8 cellular contexts compared by ENCODE assay signal in genomic region chrX:20066968-20067708, GRCh38. TPM values are rescaled to one million over a fixed set of nuclear protein-coding genes. Genes with fewer than 3 reads are reported as not detected.
DNase-seq lines count a peak whose midpoint lies in the region; ATAC-seq, FAIRE-seq and TF ChIP-seq lines count a peak whose summit lies in the region.

No MANE protein-coding gene starts in this region.

- no peak overlapping the region for H2BK20ac ChIP-seq in H1 (ENCODE audit: low read length)

- H3K27ac ChIP-seq in H1 (ENCODE audit: low read depth, low read length): peak overlapping the region; percentile 20; the same call in 1 of the 2 replicates

- no peaks in the 10 kb centered on the region for H3K9me3 ChIP-seq in H1 (ENCODE audit: insufficient read depth in 2 of 2, low read depth in 1 of 2, low read length in 1 of 2)

- H4K8ac ChIP-seq in H1 (ENCODE audit: extremely low read depth, insufficient read depth, low read length): no peak overlapping the region

- H3K23ac ChIP-seq in H1 (ENCODE audit: insufficient read length): no peak overlapping the region

- no peak overlapping the region for H3K56ac ChIP-seq in H1 (replicated peaks; ENCODE audit: insufficient read length, low read depth, low read length)

- no peaks in the 10 kb centered on the region for H3K23me2 ChIP-seq in H1 (ENCODE audit: low read depth, low read length)

- ATAC-seq in GM18867 (IDR thresholded peaks at IDR 0.05; ENCODE audit: unreplicated experiment) (peak; percentile 86), HG02884 (IDR thresholded peaks at IDR 0.05; ENCODE audit: unreplicated experiment) (no peak)

- no peak overlapping the region for H2AK5ac ChIP-seq in H1 (ENCODE audit: low read depth, low read length)

- no peaks in the 10 kb centered on the region for H3K27me3 Mint-ChIP-seq in nephron (ENCODE audit: low read depth)

- TF ChIP-seq EP300 in H1 (IDR thresholded peaks at IDR 0.05; ENCODE audit: borderline replicate concordance in 1 of 2, low read depth in 2 of 2, low read length in 2 of 2): no peak

- H3K18ac ChIP-seq in H1 (ENCODE audit: extremely low read depth, low read length): no peak overlapping the region

- no peak overlapping the region for H3K4me3 ChIP-seq in H1 (ENCODE audit: extremely low read depth in 1 of 4, insufficient read depth in 2 of 4, low read depth in 3 of 4, low read length in 4 of 4)

- H4K91ac ChIP-seq in H1 (replicated peaks; ENCODE audit: insufficient read length, low read length): no peak overlapping the region

- no peak overlapping the region for H3K4me2 ChIP-seq in H1 (ENCODE audit: insufficient read depth in 1 of 2, low read depth in 2 of 2, low read length in 2 of 2)

- FAIRE-seq in H1 (lab: Jason Lieb, UNC): no peak

- no peak overlapping the region for H3K4me3 Mint-ChIP-seq in nephron

- TF ChIP-seq POLR2A in H1 (IDR thresholded peaks at IDR 0.05; ENCODE audit: control extremely low read depth in 1 of 2, low read depth in 2 of 2, low read length in 2 of 2): no peak

- peaks cover 6% of the 10 kb centered on the region for H3K9me3 Mint-ChIP-seq in nephron

- no peaks in the 10 kb centered on the region for H3K79me2 ChIP-seq in H1 (ENCODE audit: control insufficient read depth in 1 of 2, insufficient read depth in 2 of 2, low read length in 2 of 2)

- H2BK12ac ChIP-seq in H1 (ENCODE audit: low read depth, low read length): no peak overlapping the region

- POLR2A ChIA-PET in H1 (lab: Charles Lee; ENCODE audit: partially characterized antibody): interaction anchor here (1.1 kb wide), 1 partner anchor 163 kb away, joined by 3 read pairs; no protein-coding TSS in a partner anchor

- in situ Hi-C loops in Caki2 (cut with HindIII; ENCODE audit: low pct_unique_long_range_greater_than_20kb, low sequenced_read_pairs): no loop called here

- no peaks in the 10 kb centered on the region for H4K20me1 ChIP-seq in H1 (replicated peaks in 1 of 2; ENCODE audit: control insufficient read depth in 1 of 2, insufficient read depth in 2 of 2, low read length in 2 of 2)

- peaks cover 0 to 2% (median 0%) of the 10 kb centered on the region in 4 experiments; a peak in 2 of 7 replicates for H3K4me1 ChIP-seq in H1 (replicated peaks in 1 of 4; ENCODE audit: control insufficient read depth in 3 of 4, insufficient read depth in 4 of 4, low read length in 3 of 4)

- no peak overlapping the region for H3K14ac ChIP-seq in H1 (ENCODE audit: insufficient read length)

- H3K36me3 Mint-ChIP-seq in nephron (ENCODE audit: low read depth): no peaks in the 10 kb centered on the region

- H2AFZ ChIP-seq in H1 (ENCODE audit: low read length): peak overlapping the region; percentile 62; the same call in 1 of the 2 replicates

- H3K27me3 ChIP-seq in H1 (replicated peaks in 1 of 4; ENCODE audit: control insufficient read depth in 3 of 4, extremely low read depth in 1 of 4, insufficient read depth in 3 of 4, low read length in 3 of 4): no peaks in the 10 kb centered on the region

- H2BK5ac ChIP-seq in H1 (ENCODE audit: low read depth, low read length): no peak overlapping the region

- H2BK120ac ChIP-seq in H1 (replicated peaks; ENCODE audit: low read depth, low read length): no peak overlapping the region

- peak; percentile 74 for TF ChIP-seq RAD21 in H1 (IDR thresholded peaks at IDR 0.05 in 1 of 2, conservative IDR thresholded peaks at IDR 0.05 in 1 of 2; ENCODE audit: low read depth in 2 of 2, low read length in 2 of 2)

- no peak overlapping the region for H2BK15ac ChIP-seq in H1 (ENCODE audit: low read length)

- peak overlapping the region; percentile 33 to 74 (median 54) for H3K27ac Mint-ChIP-seq in nephron

- CTCF ChIA-PET in H1 (lab: Charles Lee; ENCODE audit: partially characterized antibody): interaction anchor here (0.8 to 2.7 kb wide), 18 partner anchors 9 to 327 kb away, joined by 3 to 10 read pairs (median 3); partner anchors contain the start of gene EIF1AX

- H3K36me3 ChIP-seq in H1 (ENCODE audit: control insufficient read depth in 2 of 4, insufficient read depth in 4 of 4, low read length in 3 of 4): no peaks in the 10 kb centered on the region

- H3K4me1 Mint-ChIP-seq in nephron: peaks cover 16% of the 10 kb centered on the region

- H3K9ac ChIP-seq in H1 (replicated peaks in 1 of 4; ENCODE audit: extremely low read depth in 1 of 4, low read depth in 3 of 4, low read length in 3 of 4): no peak overlapping the region

- WGBS in H1 (ENCODE audit: extremely low coverage in 1 of 2, insufficient coverage in 1 of 2, insufficient read length in 1 of 2, insufficient replicate concordance in 2 of 2, low coverage in 1 of 2, low lambda C conversion rate in 2 of 2, missing lambda C conversion rate in 1 of 2), 2 experiments: 78% methylated on average over 6 of the region's 6 CpGs; no CpG with 5 or more reads in 1 of the 2 experiments

- peak; percentile 59 for DNase-seq in Caki2 (ENCODE audit: low read depth)
- peak; percentile 75 for DNase-seq in HT-29 (ENCODE audit: low spot score)
- peak; percentile 59 for DNase-seq in RPMI8226
- no peak for DNase-seq in H1 (ENCODE audit: low read depth in 1 of 2, low spot score in 2 of 2)
- DNase-seq in OCI-M2 (lab: John Stamatoyannopoulos, UW; ENCODE audit: unreplicated experiment): no peak

- peak in 2 of 3 experiments; percentile 32 to 53; a peak in 2 of 4 replicates for TF ChIP-seq CTCF in H1 (IDR thresholded peaks at IDR 0.05; ENCODE audit: control extremely low read depth in 1 of 3, insufficient read depth in 1 of 3, low read depth in 1 of 3, low read length in 3 of 3)
- TF ChIP-seq CTCF in nephron (IDR thresholded peaks at IDR 0.05; ENCODE audit: unreplicated experiment in 3 of 3): peak; percentile 35 to 53 (median 38)

- no peak overlapping the region for H4K5ac ChIP-seq in H1 (ENCODE audit: insufficient read length, low read depth, low read length)

- no peaks in the 10 kb centered on the region for H3K79me1 ChIP-seq in H1 (ENCODE audit: low read depth, low read length)

- H3K4ac ChIP-seq in H1 (replicated peaks; ENCODE audit: insufficient read length, low read depth, low read length): no peak overlapping the region

TF ChIP-seq in H1, 55 proteins besides CTCF, POLR2A, EP300 and RAD21:
- TF ChIP-seq SIRT6 (IDR thresholded peaks at IDR 0.05; ENCODE audit: low read length) (no peak), KDM5A (IDR thresholded peaks at IDR 0.05; ENCODE audit: low read length) (no peak), ATF2 (IDR thresholded peaks at IDR 0.05; ENCODE audit: low read length) (no peak), BRCA1 (IDR thresholded peaks at IDR 0.05; ENCODE audit: low read depth, low read length) (no peak), RNF2 (IDR thresholded peaks at IDR 0.05; ENCODE audit: borderline replicate concordance, low read depth, low read length, missing control alignments, poor library complexity, severe bottlenecking) (no peak), POU5F1 (IDR thresholded peaks at IDR 0.05; ENCODE audit: low read depth, low read length) (no peak), NANOG (IDR thresholded peaks at IDR 0.05; ENCODE audit: insufficient read depth, low read depth, low read length, poor library complexity, severe bottlenecking) (no peak), JUND (IDR thresholded peaks at IDR 0.05; ENCODE audit: low read length) (no peak), BACH1 (IDR thresholded peaks at IDR 0.05; ENCODE audit: low read length) (no peak), FOSL1 (IDR thresholded peaks at IDR 0.05; ENCODE audit: insufficient read depth, low read depth, low read length) (no peak)

RNA-seq across cellular contexts. Expression of gene MAP7D2, which starts 49.6 kb away (rescaled TPM):
- total RNA-seq in Caki2 (2014; rRNA removed; shearing (Covaris generic); ENCODE audit: low replicate concordance): 0.03 and 1.6 TPM in 2 replicates
- total RNA-seq in HT-29 (2014; rRNA removed; shearing (Covaris generic)): 0.03 TPM in 1 of 2 replicates, not detected in the other
- 0.65 and 1.0 TPM in 2 replicates for total RNA-seq in H1 (2021; fragmentation: NEBNext Ultra II Directional; extraction: Animal tissue kit (Norgen Biotek cat#: 25700))
- polyA plus RNA-seq in H1 (2011; rRNA removed): 0.41 and 0.83 TPM in 2 replicates
- polyA plus RNA-seq in H1 (2011; cell fraction: cytosol; rRNA removed): 0.78 TPM
- 0.63 TPM for polyA plus RNA-seq in H1 (2011; cell fraction: nucleus; rRNA removed)
- polyA plus RNA-seq in H1 (2012, experiment 1 of 2): 1.3 to 1.7 TPM (median 1.4 TPM) in 4 replicates
- 0.25 TPM for polyA plus RNA-seq in H1 (2012, experiment 2 of 2)
- polyA plus RNA-seq in H1 (2013, experiment 1 of 2): 0.93 TPM
- polyA plus RNA-seq in H1 (2013, experiment 2 of 2): 1.2 TPM
- 0.60 and 2.0 TPM in 2 replicates for polyA minus RNA-seq in H1 (2011; rRNA and poly(A)+ RNA removed)
- polyA minus RNA-seq in H1 (2011; cell fraction: cytosol; rRNA and poly(A)+ RNA removed): 0.66 TPM
- polyA minus RNA-seq in H1 (2011; cell fraction: nucleus; rRNA and poly(A)+ RNA removed): 0.80 TPM

Comparison
In these comparisons a context has a peak if more than half of its experiments do, and no peak if none do; other contexts are left out.
1. DNase-seq: peak in Caki2 (single experiment), HT-29 (single experiment) and RPMI8226 (single experiment); none in H1 (0 of 2) and OCI-M2 (single experiment).